In genomic region chr6:108689279-108690161, GRCh38 we compare ENCODE assay signal across 10 cellular contexts.
DNase-seq lines count a peak whose midpoint lies in the region; ATAC-seq and TF ChIP-seq lines count a peak whose summit lies in the region.
"Had no signal": no experiment of that assay in that cellular context is flagged by ENCODE, and none has a peak within 500 bp of the region (broad histone marks: within the 10 kb centered on the region; RNA-seq: fewer than 3 reads in every experiment).

No MANE protein-coding gene starts in this region.

- no peaks in the 10 kb centered on the region for H3K27me3 ChIP-seq in foreskin keratinocyte
- H3K27me3 ChIP-seq in psoas muscle (ENCODE audit: insufficient read depth in 3 of 3, low read length in 2 of 3), result no peaks in the 10 kb centered on the region

- peaks cover 26% of the 10 kb centered on the region for H3K4me1 Mint-ChIP-seq in stimulated activated naive CD8-positive, alpha-beta T cell treated with anti-CD3 and anti-CD28 coated beads, Interleukin-15, amount 100 ng/mL, for 72 hours

- TF ChIP-seq CTCF in foreskin keratinocyte (conservative IDR thresholded peaks at IDR 0.05), result no peak
- no peak for TF ChIP-seq CTCF in psoas muscle (IDR thresholded peaks at IDR 0.05)

- 25 to 45% (median 28%) methylated on average over 15 of the region's 15 CpGs for WGBS in psoas muscle, 3 donors

- no peaks in the 10 kb centered on the region for H3K27me3 Mint-ChIP-seq in stimulated activated naive CD8-positive, alpha-beta T cell treated with anti-CD3 and anti-CD28 coated beads, Interleukin-15, amount 100 ng/mL, for 72 hours

- ATAC-seq in foreskin keratinocyte (peak; percentile 86), psoas muscle (peak; percentile 87 to 91 (median 88))
- ATAC-seq in stimulated activated naive CD8-positive, alpha-beta T cell treated with anti-CD3 and anti-CD28 coated beads, Interleukin-15, amount 100 ng/mL, for 72 hours, result no peak

- H3K36me3 ChIP-seq in psoas muscle (ENCODE audit: insufficient read depth in 1 of 2, low read depth in 1 of 2), result peaks cover 0 to 17% of the 10 kb centered on the region in 2 donors

- H3K4me3 ChIP-seq in psoas muscle, result no peak overlapping the region

- peak; percentile 69 for DNase-seq in EH (ENCODE audit: low read depth)
- peak; percentile 98 for DNase-seq in RPMI7951 (ENCODE audit: low read depth)
- peak; percentile 98 to 99 for DNase-seq in foreskin keratinocyte
- DNase-seq in psoas muscle, result peak; percentile 88 to 96
- no peak for DNase-seq in SW480 (ENCODE audit: low spot score)
- no peak for DNase-seq in NCI-H510A (lab: John Stamatoyannopoulos, UW)
- DNase-seq in stimulated activated naive CD8-positive, alpha-beta T cell treated with anti-CD3 and anti-CD28 coated beads, Interleukin-15, amount 100 ng/mL, for 72 hours, result no peak
- no peak for DNase-seq in HuH-7.5 (ENCODE audit: low spot score)
- DNase-seq: NCI-H1092 treated with DMSO at 0.1 percent for 48 hours had no signal

- no peaks in the 10 kb centered on the region for H3K9me3 ChIP-seq in psoas muscle

- H3K27ac Mint-ChIP-seq in stimulated activated naive CD8-positive, alpha-beta T cell treated with anti-CD3 and anti-CD28 coated beads, Interleukin-15, amount 100 ng/mL, for 72 hours, result peak overlapping the region in 1 of 2 donors; percentile 21

- no peak overlapping the region for H3K4me3 Mint-ChIP-seq in stimulated activated naive CD8-positive, alpha-beta T cell treated with anti-CD3 and anti-CD28 coated beads, Interleukin-15, amount 100 ng/mL, for 72 hours
- H3K4me3 Mint-ChIP-seq: nephron had no signal

- no peaks in the 10 kb centered on the region for H3K9me3 Mint-ChIP-seq in stimulated activated naive CD8-positive, alpha-beta T cell treated with anti-CD3 and anti-CD28 coated beads, Interleukin-15, amount 100 ng/mL, for 72 hours
- H3K9me3 Mint-ChIP-seq: nephron had no signal

- intact Hi-C loops in psoas muscle (cut with DNase I), result loop anchor here in 1 of 2 donors (5.0 kb wide), 1 partner anchor 43 kb away; no protein-coding TSS in a partner anchor

- peak overlapping the region; percentile 15 for H3K27ac ChIP-seq in foreskin keratinocyte
- peak overlapping the region; percentile 85 for H3K27ac ChIP-seq in psoas muscle

- H3K4me1 ChIP-seq in foreskin keratinocyte (peaks cover 34% of the 10 kb centered on the region), psoas muscle (peaks cover 45% of the 10 kb centered on the region)

Comparison
In these comparisons a context has a peak if more than half of its experiments do, and no peak if none do; other contexts are left out.
1. DNase-seq: peak in EH (single experiment), RPMI7951 (single experiment), foreskin keratinocyte (2 of 2) and psoas muscle (2 of 2); none in SW480 (single experiment), NCI-H510A (single experiment), stimulated activated naive CD8-positive, alpha-beta T cell treated with anti-CD3 and anti-CD28 coated beads, Interleukin-15, amount 100 ng/mL, for 72 hours (0 of 2) and HuH-7.5 (single experiment).